In genomic region chr1:65209005-65209885, GRCh38 we compare ENCODE assay signal across 8 cellular contexts.
DNase-seq lines count a peak whose midpoint lies in the region; ATAC-seq and TF ChIP-seq lines count a peak whose summit lies in the region.

No MANE protein-coding gene starts in this region.

- intact Hi-C loops in ovary (cut with DNase I): no loop called here

- 16 to 34% (median 16%) methylated on average over 6 of the region's 6 CpGs for WGBS in ovary, 3 donors

- H3K4me3 ChIP-seq in AG10803 (ENCODE audit: low read length) (no peak overlapping the region), GM12875 (ENCODE audit: low read depth, low read length) (no peak overlapping the region), fibroblast of pulmonary artery (replicated peaks; ENCODE audit: low read depth, low read length) (no peak overlapping the region), ovary (no peak overlapping the region)

- no peak overlapping the region for H3K27ac ChIP-seq in ovary

- no peaks in the 10 kb centered on the region for H3K27me3 ChIP-seq in ovary

- DNase-seq in AG10803 (ENCODE audit: low read depth): peak; percentile 44
- peak; percentile 45 for DNase-seq in HuH-7 (ENCODE audit: low spot score)
- DNase-seq in fibroblast of pulmonary artery (ENCODE audit: low read depth): peak; percentile 72
- DNase-seq in ovary: peak in 2 of 5 donors; percentile 19 to 36

- ATAC-seq in SK-N-SH treated with all-trans-retinoic acid at 6 μM for 48 hours (peak; percentile 92), HG03469 (IDR thresholded peaks at IDR 0.05; ENCODE audit: unreplicated experiment) (no peak), HG03025 (IDR thresholded peaks at IDR 0.05; ENCODE audit: low FRiP score, unreplicated experiment) (no peak)

- TF ChIP-seq CTCF in AG10803 (conservative IDR thresholded peaks at IDR 0.05; ENCODE audit: low read length): peak; percentile 72
- peak; percentile 32; the same call in 1 of the 2 replicates for TF ChIP-seq CTCF in GM12875 (IDR thresholded peaks at IDR 0.05; ENCODE audit: borderline replicate concordance, insufficient read depth, low read depth, low read length)
- TF ChIP-seq CTCF in fibroblast of pulmonary artery (IDR thresholded peaks at IDR 0.05; ENCODE audit: low read length, missing control alignments): peak; percentile 70
- TF ChIP-seq CTCF in ovary (IDR thresholded peaks at IDR 0.05): peak in 2 of 3 donors; percentile 57 to 60

- no peaks in the 10 kb centered on the region for H3K9me3 ChIP-seq in ovary

- H3K4me1 ChIP-seq in ovary (ENCODE audit: insufficient read depth): no peaks in the 10 kb centered on the region

- H3K36me3 ChIP-seq in ovary: no peaks in the 10 kb centered on the region

- no peak for TF ChIP-seq POLR2A in ovary (IDR thresholded peaks at IDR 0.05)

- TF ChIP-seq EP300 in ovary (IDR thresholded peaks at IDR 0.05): no peak

TF ChIP-seq in SK-N-SH treated with all-trans-retinoic acid at 6 μM for 48 hours, 23 proteins besides CTCF, POLR2A, EP300 and RAD21:
- TF ChIP-seq BACH2 (CRISPR knock-in tag; IDR thresholded peaks at IDR 0.05; ENCODE audit: borderline replicate concordance) (no peak), TSHZ2 (CRISPR knock-in tag; IDR thresholded peaks at IDR 0.05) (no peak)
